Comparison of ENCODE assay signal across 1 cellular context in the genomic region with DNA sequence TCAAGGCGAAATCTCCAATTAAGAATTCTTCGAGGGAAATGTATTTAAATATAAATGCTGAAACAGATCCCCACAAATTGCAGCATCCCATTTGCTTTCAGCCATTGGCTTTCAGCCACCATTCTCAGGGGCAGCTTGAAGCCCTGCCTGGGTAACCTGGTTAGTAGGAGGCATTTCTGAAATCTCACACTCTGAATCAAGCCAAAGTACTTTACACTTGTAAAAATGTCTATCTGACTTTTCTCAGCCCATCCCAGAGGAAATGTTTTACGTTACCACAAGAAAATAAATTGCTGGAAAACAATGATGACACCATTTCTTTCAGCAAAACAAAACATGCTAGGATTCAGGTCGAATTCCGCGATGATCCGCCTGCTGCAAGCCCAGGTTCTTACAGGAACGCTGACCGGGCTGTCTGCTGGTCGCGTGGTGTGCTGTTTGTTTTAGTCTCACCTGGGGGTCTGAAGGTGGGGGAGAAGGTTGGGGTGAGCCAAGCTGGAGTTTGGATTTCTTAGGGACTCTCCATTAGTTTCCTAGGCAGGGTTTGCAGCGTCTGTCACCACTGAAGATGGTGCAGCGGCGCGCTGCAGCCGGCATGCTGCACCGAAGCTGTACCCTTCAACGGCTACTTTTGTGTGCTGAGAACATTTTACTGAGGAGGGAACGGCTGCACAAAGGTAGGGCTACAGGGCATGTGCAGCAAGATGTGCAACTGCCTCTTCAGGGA.
TF ChIP-seq lines count a peak whose summit lies in the region.

No MANE protein-coding gene starts in this region.

TF ChIP-seq in H1, 55 proteins besides CTCF, POLR2A, EP300 and RAD21:
- TF ChIP-seq ASH2L (IDR thresholded peaks at IDR 0.05; ENCODE audit: low read length) (no peak), TBP (IDR thresholded peaks at IDR 0.05; ENCODE audit: low read depth, low read length) (no peak), USF2 (IDR thresholded peaks at IDR 0.05; ENCODE audit: low read length) (no peak), NANOG (IDR thresholded peaks at IDR 0.05; ENCODE audit: insufficient read depth, low read depth, low read length, poor library complexity, severe bottlenecking) (no peak), SP4 (IDR thresholded peaks at IDR 0.05; ENCODE audit: low read length) (no peak), KDM4A (IDR thresholded peaks at IDR 0.05; ENCODE audit: low read depth, low read length, severe bottlenecking) (peak; percentile 41)
- TF ChIP-seq, protein P1, sequence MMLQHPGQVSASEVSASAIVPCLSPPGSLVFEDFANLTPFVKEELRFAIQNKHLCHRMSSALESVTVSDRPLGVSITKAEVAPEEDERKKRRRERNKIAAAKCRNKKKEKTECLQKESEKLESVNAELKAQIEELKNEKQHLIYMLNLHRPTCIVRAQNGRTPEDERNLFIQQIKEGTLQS (IDR thresholded peaks at IDR 0.05; ENCODE audit: insufficient read depth, low read depth, low read length) = no peak
TF ChIP-seq in H1: peak in this region for 1.
